ENCODE assay signal across 21 cellular contexts in the genomic region with DNA sequence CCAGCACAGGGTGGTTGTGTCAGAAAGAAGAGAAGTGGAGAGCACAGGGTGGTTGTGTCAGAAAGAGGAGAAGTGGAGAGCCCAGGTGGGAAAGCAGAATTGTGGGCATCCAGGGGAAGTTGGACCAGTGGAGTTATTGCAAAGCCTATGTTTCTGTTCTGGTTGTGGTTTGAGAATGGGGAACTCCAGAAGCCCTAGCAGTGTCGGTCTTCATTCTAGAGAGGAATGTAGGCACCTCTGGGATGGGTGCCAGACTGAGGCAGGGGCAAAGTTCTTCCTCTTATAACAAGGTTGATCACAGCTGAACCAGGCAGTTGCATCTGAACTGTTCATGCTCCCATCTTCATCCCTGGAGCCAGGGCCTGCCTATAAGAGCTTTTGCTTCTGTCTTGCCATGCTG. TPM values are rescaled to one million over a fixed set of nuclear protein-coding genes. Genes with fewer than 3 reads are reported as not detected.
DNase-seq lines count a peak whose midpoint lies in the region; FAIRE-seq and TF ChIP-seq lines count a peak whose summit lies in the region.
"Had no signal": no experiment of that assay in that cellular context is flagged by ENCODE, and none has a peak within 500 bp of the region (broad histone marks: within the 10 kb centered on the region; RNA-seq: fewer than 3 reads in every experiment).

No MANE protein-coding gene starts in this region.

- POLR2A ChIA-PET in activated CD4-positive, alpha-beta memory T cell treated with anti-CD3 and anti-CD28 coated beads, Interleukin-2, amount 10 ng/mL, durations not matched to agents 7 days and 5 days (lab: Charles Lee) = no interaction called here
- POLR2A ChIA-PET in CD4-positive, alpha-beta memory T cell (lab: Charles Lee; ENCODE audit: partially characterized antibody) = no interaction called here

- H3K36me3 ChIP-seq in H7 (replicated peaks; ENCODE audit: control insufficient read depth, insufficient read depth, low read length) = peaks cover 16% of the 10 kb centered on the region
- H3K36me3 ChIP-seq in colonic mucosa = peaks cover 9% of the 10 kb centered on the region
- peaks cover 13% of the 10 kb centered on the region for H3K36me3 ChIP-seq in CD4-positive, alpha-beta memory T cell (ENCODE audit: insufficient read depth, low read length)
- peaks cover 16 to 27% of the 10 kb centered on the region in 2 donors for H3K36me3 ChIP-seq in thyroid gland

- H3K4me3 ChIP-seq in H7 (ENCODE audit: insufficient read depth, low read depth, low read length) (no peak overlapping the region), colonic mucosa (no peak overlapping the region), thyroid gland (replicated peaks in 1 of 3) (no peak overlapping the region)
- no peak overlapping the region for H3K4me3 ChIP-seq in CD4-positive, alpha-beta memory T cell (ENCODE audit: low read length in 2 of 2)
- H3K4me3 ChIP-seq: BLaER1, gastroesophageal sphincter had no signal

- no peak overlapping the region for H3K4me3 Mint-ChIP-seq in activated CD4-positive, alpha-beta memory T cell treated with anti-CD3 and anti-CD28 coated beads, Interleukin-2, amount 10 ng/mL, durations not matched to agents 7 days and 5 days
- no peak overlapping the region for H3K4me3 Mint-ChIP-seq in CD4-positive, alpha-beta memory T cell
- H3K4me3 Mint-ChIP-seq: activated T-cell treated with anti-CD3 and anti-CD28 coated beads, Interleukin-2, amount 50 U/mL, for 72 hours; mesothelial cell of epicardium had no signal

- FAIRE-seq in GM12892 (lab: Jason Lieb, UNC) = no peak
- FAIRE-seq: endothelial cell of umbilical vein had no signal

- no peaks in the 10 kb centered on the region for H3K27me3 Mint-ChIP-seq in activated CD4-positive, alpha-beta memory T cell treated with anti-CD3 and anti-CD28 coated beads, Interleukin-2, amount 10 ng/mL, durations not matched to agents 7 days and 5 days
- no peaks in the 10 kb centered on the region for H3K27me3 Mint-ChIP-seq in CD4-positive, alpha-beta memory T cell

- no peaks in the 10 kb centered on the region for H3K9me3 Mint-ChIP-seq in activated CD4-positive, alpha-beta memory T cell treated with anti-CD3 and anti-CD28 coated beads, Interleukin-2, amount 10 ng/mL, durations not matched to agents 7 days and 5 days
- no peaks in the 10 kb centered on the region for H3K9me3 Mint-ChIP-seq in CD4-positive, alpha-beta memory T cell
- H3K9me3 Mint-ChIP-seq: activated T-cell treated with anti-CD3 and anti-CD28 coated beads, Interleukin-2, amount 50 U/mL, for 72 hours; mesothelial cell of epicardium had no signal

- H3K36me3 Mint-ChIP-seq in activated CD4-positive, alpha-beta memory T cell treated with anti-CD3 and anti-CD28 coated beads, Interleukin-2, amount 10 ng/mL, durations not matched to agents 7 days and 5 days (ENCODE audit: low read depth) = peaks cover 23% of the 10 kb centered on the region
- peaks cover 15 to 27% of the 10 kb centered on the region in 2 donors for H3K36me3 Mint-ChIP-seq in CD4-positive, alpha-beta memory T cell

- WGBS in thyroid gland, 2 donors = 71 to 74% methylated on average over 1 of the region's 1 CpG

- H3K27ac ChIP-seq in colonic mucosa (no peak overlapping the region), thyroid gland (no peak overlapping the region)
- no peak overlapping the region for H3K27ac ChIP-seq in CD4-positive, alpha-beta memory T cell (ENCODE audit: low read depth, low read length)
- H3K27ac ChIP-seq: BLaER1, gastroesophageal sphincter had no signal

- no peak overlapping the region for H3K27ac Mint-ChIP-seq in activated CD4-positive, alpha-beta memory T cell treated with anti-CD3 and anti-CD28 coated beads, Interleukin-2, amount 10 ng/mL, durations not matched to agents 7 days and 5 days
- peak overlapping the region in 3 of 7 donors; percentile 17 to 67 (median 31) for H3K27ac Mint-ChIP-seq in CD4-positive, alpha-beta memory T cell
- H3K27ac Mint-ChIP-seq: mesothelial cell of epicardium had no signal

- TF ChIP-seq CTCF in colonic mucosa (IDR thresholded peaks at IDR 0.05) = no peak
- TF ChIP-seq CTCF in thyroid gland (IDR thresholded peaks at IDR 0.05) = no peak

- DNase-seq in H7 (peak; percentile 10), NOMO-1 treated with DMSO at 0.1 percent for 48 hours (lab: John Stamatoyannopoulos, UW; ENCODE audit: unreplicated experiment) (peak; percentile 74), colonic mucosa (peak; percentile 31), renal cortical epithelial cell (ENCODE audit: low read depth) (peak; percentile 16), GM12892 (ENCODE audit: insufficient read length) (no peak), thyroid gland (no peak)
- no peak for DNase-seq in activated CD4-positive, alpha-beta memory T cell treated with anti-CD3 and anti-CD28 coated beads, Interleukin-2, amount 10 ng/mL, durations not matched to agents 7 days and 5 days
- no peak for DNase-seq in CD4-positive, alpha-beta memory T cell
- DNase-seq: activated CD4-positive, alpha-beta T cell treated with anti-CD3 and anti-CD28 coated beads, Interleukin-2, amount 50 U/mL, for 4 hours; activated T-cell treated with anti-CD3 and anti-CD28 coated beads, Interleukin-2, amount 50 U/mL, for 72 hours; cerebellar nuclear complex; DMS79; NCI-H2029 treated with DMSO at 0.1 percent for 48 hours; NCI-H526 treated with DMSO at 0.1 percent for 48 hours; occipital lobe; stimulated activated CD4-positive, alpha-beta T cell treated with anti-CD3 and anti-CD28 coated beads, Interleukin-12 subunit alpha, Interleukin-12 subunit beta, amount 100 ng/mL, for 4 hours had no signal

- CTCF ChIA-PET in activated CD4-positive, alpha-beta memory T cell treated with anti-CD3 and anti-CD28 coated beads, Interleukin-2, amount 10 ng/mL, durations not matched to agents 7 days and 5 days (lab: Charles Lee) = no interaction called here
- CTCF ChIA-PET in CD4-positive, alpha-beta memory T cell (lab: Charles Lee; ENCODE audit: partially characterized antibody) = no interaction called here

- no peaks in the 10 kb centered on the region for H3K9me3 ChIP-seq in colonic mucosa
- H3K9me3 ChIP-seq in CD4-positive, alpha-beta memory T cell (ENCODE audit: control insufficient read depth in 1 of 2, low read length in 2 of 2) = no peaks in the 10 kb centered on the region
- H3K9me3 ChIP-seq in thyroid gland = no peaks in the 10 kb centered on the region
- H3K9me3 ChIP-seq: BLaER1, gastroesophageal sphincter had no signal

- peaks cover 3% of the 10 kb centered on the region for H3K4me1 ChIP-seq in colonic mucosa
- peaks cover 6% of the 10 kb centered on the region for H3K4me1 ChIP-seq in CD4-positive, alpha-beta memory T cell (ENCODE audit: insufficient read depth, low read length)
- H3K4me1 ChIP-seq in thyroid gland = peaks cover 3 to 4% of the 10 kb centered on the region in 2 donors

- H3K27me3 ChIP-seq in H7 (ENCODE audit: control insufficient read depth, insufficient read depth, low read length) = no peaks in the 10 kb centered on the region
- H3K27me3 ChIP-seq in colonic mucosa = no peaks in the 10 kb centered on the region
- H3K27me3 ChIP-seq in CD4-positive, alpha-beta memory T cell (ENCODE audit: insufficient read depth, low read length) = no peaks in the 10 kb centered on the region
- H3K27me3 ChIP-seq in thyroid gland = no peaks in the 10 kb centered on the region
- H3K27me3 ChIP-seq: BLaER1, gastroesophageal sphincter had no signal

- no peak for TF ChIP-seq POLR2A in GM12892 (IDR thresholded peaks at IDR 0.05; ENCODE audit: low read depth, low read length)
- no peak for TF ChIP-seq POLR2A in thyroid gland (IDR thresholded peaks at IDR 0.05)

- H3K4me1 Mint-ChIP-seq in activated CD4-positive, alpha-beta memory T cell treated with anti-CD3 and anti-CD28 coated beads, Interleukin-2, amount 10 ng/mL, durations not matched to agents 7 days and 5 days = peaks cover 9% of the 10 kb centered on the region
- peaks cover 5 to 17% (median 6%) of the 10 kb centered on the region in 4 donors for H3K4me1 Mint-ChIP-seq in CD4-positive, alpha-beta memory T cell

- no peak overlapping the region for H3K9ac ChIP-seq in colonic mucosa (ENCODE audit: low read depth in 2 of 2, low read length in 2 of 2)
- H3K9ac ChIP-seq: BLaER1 had no signal

- intact Hi-C loops in colonic mucosa (cut with DNase I) (loop anchor here (5.0 kb wide), 1 partner anchor 58 kb away; a partner anchor contains a TSS), thyroid gland (cut with DNase I) (no loop called here)
- intact Hi-C loops in CD4-positive, alpha-beta memory T cell (cut with micrococcal nuclease) = no loop called here

RNA-seq across cellular contexts. Expression of a gene that starts 1.0 kb away (rescaled TPM):
- 0.52 and 5.0 TPM in 2 replicates for total RNA-seq in H7 (2014; rRNA removed; shearing (Covaris generic))
- total RNA-seq in colonic mucosa (1 to 10 TPM in 1 of 2 donors, not detected in 1; 1.3 TPM), renal cortical epithelial cell (0.70 and 1.0 TPM in 2 replicates), thyroid gland (1 to 10 TPM in 1 of 4 donors, under 1 TPM in 1, not detected in 2; 0.67 to 3.2 TPM)
- total RNA-seq in activated CD4-positive, alpha-beta memory T cell treated with anti-CD3 and anti-CD28 coated beads, Interleukin-2, amount 10 ng/mL, durations not matched to agents 7 days and 5 days = 1 to 10 TPM in 1 of 2 experiments, under 1 TPM in 1; 0.98 to 1.2 TPM
- total RNA-seq in CD4-positive, alpha-beta memory T cell = 1 to 10 TPM; 4.9 to 5.1 TPM
- 1 to 10 TPM in 1 of 2 donors, under 1 TPM in 1; 0.60 to 1.7 TPM for polyA plus RNA-seq in CD4-positive, alpha-beta memory T cell
- polyA plus RNA-seq in GM12892 (2012; ENCODE audit: missing spikeins) = 0.47 TPM

RNA-seq across cellular contexts. Expression of a gene that starts 6.3 kb away (rescaled TPM):
- 180 and 210 TPM in 2 replicates for total RNA-seq in H7 (2014; rRNA removed; shearing (Covaris generic))
- total RNA-seq in colonic mucosa (100 to 1,000 TPM; 150 to 178 TPM), renal cortical epithelial cell (111 and 279 TPM in 2 replicates), thyroid gland (100 to 1,000 TPM; 156 to 246 (median 178) TPM)
- total RNA-seq in activated CD4-positive, alpha-beta memory T cell treated with anti-CD3 and anti-CD28 coated beads, Interleukin-2, amount 10 ng/mL, durations not matched to agents 7 days and 5 days = 100 to 1,000 TPM; 133 to 142 TPM
- 10 to 100 TPM; 93.2 to 95.5 TPM for total RNA-seq in CD4-positive, alpha-beta memory T cell
- polyA plus RNA-seq in CD4-positive, alpha-beta memory T cell = 100 to 1,000 TPM; 167 to 228 TPM
- 104 TPM for polyA plus RNA-seq in GM12892 (2012; ENCODE audit: missing spikeins)

RNA-seq across cellular contexts. Expression of a gene that starts 9.1 kb away (rescaled TPM):
- total RNA-seq in H7 (2014; rRNA removed; shearing (Covaris generic)) = 8.9 and 9.6 TPM in 2 replicates
- total RNA-seq in colonic mucosa = 10 to 100 TPM; 18.6 to 21.4 TPM
- total RNA-seq in renal cortical epithelial cell = 30.4 and 32.7 TPM in 2 replicates
- total RNA-seq in activated CD4-positive, alpha-beta memory T cell treated with anti-CD3 and anti-CD28 coated beads, Interleukin-2, amount 10 ng/mL, durations not matched to agents 7 days and 5 days = 10 to 100 TPM; 22.0 to 22.4 TPM
- 10 to 100 TPM; 29.1 to 30.0 TPM for total RNA-seq in CD4-positive, alpha-beta memory T cell
- polyA plus RNA-seq in CD4-positive, alpha-beta memory T cell = 10 to 100 TPM in 1 of 2 donors, 1 to 10 TPM in 1; 7.9 to 20.7 TPM
- polyA plus RNA-seq in GM12892 (2012; ENCODE audit: missing spikeins) = 5.8 TPM
- 10 to 100 TPM; 15.2 to 19.7 (median 18.0) TPM for total RNA-seq in thyroid gland

RNA-seq across cellular contexts. Expression of a gene that starts 23.5 kb away (rescaled TPM):
- 0.07 TPM in 1 of 2 replicates, not detected in the other for total RNA-seq in H7 (2014; rRNA removed; shearing (Covaris generic))
- total RNA-seq in colonic mucosa (under 1 TPM; 0.67 to 0.88 TPM), renal cortical epithelial cell (not detected in 2 replicates), thyroid gland (not detected)
- total RNA-seq in activated CD4-positive, alpha-beta memory T cell treated with anti-CD3 and anti-CD28 coated beads, Interleukin-2, amount 10 ng/mL, durations not matched to agents 7 days and 5 days = not detected
- total RNA-seq in CD4-positive, alpha-beta memory T cell = not detected
- not detected for polyA plus RNA-seq in CD4-positive, alpha-beta memory T cell
- polyA plus RNA-seq in GM12892 (2012; ENCODE audit: missing spikeins) = not detected
- total RNA-seq: activated T-cell treated with anti-CD3 and anti-CD28 coated beads, Interleukin-2, amount 50 U/mL, for 72 hours; endothelial cell of umbilical vein; gastroesophageal sphincter; mesothelial cell of epicardium; occipital lobe had no signal
- polyA plus RNA-seq: adipose tissue, endothelial cell of umbilical vein had no signal

RNA-seq across cellular contexts. Expression of a gene that starts 57.5 kb away (rescaled TPM):
- total RNA-seq in H7 (2014; rRNA removed; shearing (Covaris generic)) = 196 and 205 TPM in 2 replicates
- total RNA-seq in colonic mucosa (100 to 1,000 TPM; 134 to 163 TPM), renal cortical epithelial cell (201 and 214 TPM in 2 replicates), thyroid gland (100 to 1,000 TPM; 126 to 167 (median 144) TPM)
- total RNA-seq in activated CD4-positive, alpha-beta memory T cell treated with anti-CD3 and anti-CD28 coated beads, Interleukin-2, amount 10 ng/mL, durations not matched to agents 7 days and 5 days = 100 to 1,000 TPM; 171 to 175 TPM
- 100 to 1,000 TPM; 206 to 223 TPM for total RNA-seq in CD4-positive, alpha-beta memory T cell
- 100 to 1,000 TPM; 119 to 135 TPM for polyA plus RNA-seq in CD4-positive, alpha-beta memory T cell
- 133 TPM for polyA plus RNA-seq in GM12892 (2012; ENCODE audit: missing spikeins)

Comparison
In these comparisons a context has a peak if more than half of its experiments do, and no peak if none do; other contexts are left out.
1. DNase-seq: peak in H7 (single experiment), NOMO-1 treated with DMSO at 0.1 percent for 48 hours (single experiment), colonic mucosa (single experiment) and renal cortical epithelial cell (single experiment); none in activated CD4-positive, alpha-beta memory T cell treated with anti-CD3 and anti-CD28 coated beads, Interleukin-2, amount 10 ng/mL, durations not matched to agents 7 days and 5 days (single experiment), CD4-positive, alpha-beta memory T cell (0 of 5), GM12892 (single experiment) and thyroid gland (0 of 2).